ENCODE assay signal across 16 cellular contexts in genomic region chr10:88314362-88314761, GRCh38.
DNase-seq lines count a peak whose midpoint lies in the region; ATAC-seq and TF ChIP-seq lines count a peak whose summit lies in the region.
"Had no signal": no experiment of that assay in that cellular context is flagged by ENCODE, and none has a peak within 500 bp of the region (broad histone marks: within the 10 kb centered on the region; RNA-seq: fewer than 3 reads in every experiment).

No MANE protein-coding gene starts in this region.

- no peak for TF ChIP-seq POLR2A in gastrocnemius medialis (IDR thresholded peaks at IDR 0.05)

- peak; percentile 11 for DNase-seq in GM04504 (ENCODE audit: low read depth)
- DNase-seq in fibroblast of mammary gland (ENCODE audit: low read depth) = peak; percentile 20
- peak; percentile 17 to 48 for DNase-seq in gastrocnemius medialis
- no peak for DNase-seq in putamen (ENCODE audit: low spot score)
- DNase-seq in DMS79 (lab: John Stamatoyannopoulos, UW) = no peak
- no peak for DNase-seq in NCI-H2081 treated with DMSO at 0.1 percent for 48 hours (lab: John Stamatoyannopoulos, UW)
- DNase-seq: ACHN; C1 segment of cervical spinal cord; CD4-positive, alpha-beta T cell; DMS79 treated with DMSO at 0.1 percent for 48 hours; EL; GM23248; H7; IMR-90 had no signal

- H3K36me3 ChIP-seq in KOPT-K1 (ENCODE audit: insufficient read depth, low read length) (peaks cover 51% of the 10 kb centered on the region), gastrocnemius medialis (no peaks in the 10 kb centered on the region)

- peaks cover 18% of the 10 kb centered on the region for H3K9me3 ChIP-seq in KOPT-K1 (ENCODE audit: insufficient read depth, low read length, poor library complexity, severe bottlenecking)
- H3K9me3 ChIP-seq in gastrocnemius medialis = no peaks in the 10 kb centered on the region

- H3K4me1 ChIP-seq in gastrocnemius medialis = no peaks in the 10 kb centered on the region

- no peak overlapping the region for H3K4me3 ChIP-seq in fibroblast of mammary gland (ENCODE audit: control insufficient read depth, low read depth, low read length)
- H3K4me3 ChIP-seq in gastrocnemius medialis = no peak overlapping the region
- H3K4me3 ChIP-seq: GM23248 had no signal

- H3K27me3 ChIP-seq in gastrocnemius medialis = no peaks in the 10 kb centered on the region

- intact Hi-C loops in gastrocnemius medialis (cut with DNase I; ENCODE audit: low total_unique reads) = no loop called here

- ATAC-seq in gastrocnemius medialis = peak; percentile 41 to 66
- ATAC-seq in HG02678 (IDR thresholded peaks at IDR 0.05; ENCODE audit: unreplicated experiment) = no peak

- in situ Hi-C loops in gastrocnemius medialis (cut with MboI; ENCODE audit: low sequenced_read_pairs in 4 of 4) = no loop called here

- no peak for TF ChIP-seq CTCF in fibroblast of mammary gland (conservative IDR thresholded peaks at IDR 0.05; ENCODE audit: control insufficient read depth, insufficient read depth, low read depth, low read length)
- no peak for TF ChIP-seq CTCF in gastrocnemius medialis (IDR thresholded peaks at IDR 0.05 in 4 of 5, conservative IDR thresholded peaks at IDR 0.05 in 1 of 5)

- peak overlapping the region; percentile 25 for H3K27ac ChIP-seq in KOPT-K1 (ENCODE audit: low read depth, low read length, poor library complexity, severe bottlenecking)
- peak overlapping the region in 1 of 4 donors; percentile 19 for H3K27ac ChIP-seq in gastrocnemius medialis
- H3K27ac ChIP-seq: GM23248 had no signal

Comparison
In these comparisons a context has a peak if more than half of its experiments do, and no peak if none do; other contexts are left out.
1. DNase-seq: peak in GM04504 (single experiment), fibroblast of mammary gland (single experiment) and gastrocnemius medialis (2 of 2); none in putamen (single experiment), DMS79 (single experiment) and NCI-H2081 treated with DMSO at 0.1 percent for 48 hours (single experiment).